In genomic region chr6:115766745-115767462, GRCh38 we compare ENCODE assay signal across 19 cellular contexts.
"Had no signal": no experiment of that assay in that cellular context is flagged by ENCODE, and none has a peak within 500 bp of the region (broad histone marks: within the 10 kb centered on the region; RNA-seq: fewer than 3 reads in every experiment).

No MANE protein-coding gene starts in this region.

- H3K4me3 Mint-ChIP-seq: activated CD4-positive, alpha-beta memory T cell treated with anti-CD3 and anti-CD28 coated beads for 36 hours; activated naive CD8-positive, alpha-beta T cell; nephron; stimulated activated naive CD8-positive, alpha-beta T cell treated with anti-CD3 and anti-CD28 coated beads, Interleukin-15, Interleukin-2, amounts not matched to agents 100 ng/mL and 50 ng/mL, for 24 hours had no signal

- H3K36me3 ChIP-seq: esophagus squamous epithelium, heart right ventricle, pancreas, upper lobe of left lung had no signal

- H3K9me3 ChIP-seq: esophagus squamous epithelium, pancreas, upper lobe of left lung had no signal

- H3K4me1 ChIP-seq: esophagus squamous epithelium, heart right ventricle, pancreas, upper lobe of left lung had no signal

- DNase-seq: activated CD4-positive, alpha-beta memory T cell treated with anti-CD3 and anti-CD28 coated beads for 36 hours; activated CD4-positive, alpha-beta T cell treated with anti-CD3 and anti-CD28 coated beads for 1 hour; activated gamma-delta T cell; activated T-cell treated with anti-CD3 and anti-CD28 coated beads, Interleukin-2, amount 50 U/mL, for 48 hours; amygdala; dorsolateral prefrontal cortex; esophagus squamous epithelium; foreskin fibroblast; heart right ventricle; kidney; left ventricle myocardium superior; mesendoderm; pancreas; stimulated activated CD4-positive, alpha-beta T cell treated with anti-CD3 and anti-CD28 coated beads, Interleukin-15, amount 100 ng/mL, for 24 hours; stimulated activated CD4-positive, alpha-beta T cell treated with anti-CD3 and anti-CD28 coated beads, Interleukin-4, amount 100 ng/mL, for 24 hours; upper lobe of left lung had no signal

- H3K27me3 Mint-ChIP-seq: activated CD4-positive, alpha-beta memory T cell treated with anti-CD3 and anti-CD28 coated beads for 36 hours; activated naive CD8-positive, alpha-beta T cell; stimulated activated naive CD8-positive, alpha-beta T cell treated with anti-CD3 and anti-CD28 coated beads, Interleukin-15, Interleukin-2, amounts not matched to agents 100 ng/mL and 50 ng/mL, for 24 hours had no signal

- H3K9me3 Mint-ChIP-seq: activated CD4-positive, alpha-beta memory T cell treated with anti-CD3 and anti-CD28 coated beads for 36 hours; stimulated activated naive CD8-positive, alpha-beta T cell treated with anti-CD3 and anti-CD28 coated beads, Interleukin-15, Interleukin-2, amounts not matched to agents 100 ng/mL and 50 ng/mL, for 24 hours had no signal

- H3K27ac Mint-ChIP-seq: activated CD4-positive, alpha-beta memory T cell treated with anti-CD3 and anti-CD28 coated beads for 36 hours; activated naive CD8-positive, alpha-beta T cell; nephron; stimulated activated naive CD8-positive, alpha-beta T cell treated with anti-CD3 and anti-CD28 coated beads, Interleukin-15, Interleukin-2, amounts not matched to agents 100 ng/mL and 50 ng/mL, for 24 hours had no signal

- H3K36me3 Mint-ChIP-seq: activated CD4-positive, alpha-beta memory T cell treated with anti-CD3 and anti-CD28 coated beads for 36 hours; activated naive CD8-positive, alpha-beta T cell had no signal

- H3K27ac ChIP-seq: dorsolateral prefrontal cortex, esophagus squamous epithelium, heart right ventricle, pancreas, upper lobe of left lung had no signal

- H3K4me3 ChIP-seq: dorsolateral prefrontal cortex, esophagus squamous epithelium, heart right ventricle, pancreas, upper lobe of left lung had no signal

- H3K27me3 ChIP-seq: dorsolateral prefrontal cortex, esophagus squamous epithelium, heart right ventricle, pancreas, upper lobe of left lung had no signal

- H3K4me1 Mint-ChIP-seq: nephron had no signal
